8 cellular contexts compared by ENCODE assay signal in genomic region chr6:108835218-108835850, GRCh38. TPM values are rescaled to one million over a fixed set of nuclear protein-coding genes. Genes with fewer than 3 reads are reported as not detected.
A peak's percentile ranks its signal among the peaks of the same experiment; 100 is the strongest.
DNase-seq lines count a peak whose midpoint lies in the region; ATAC-seq and TF ChIP-seq lines count a peak whose summit lies in the region.

No MANE protein-coding gene starts in this region.

- intact Hi-C loops in dorsolateral prefrontal cortex (cut with DNase I): loop anchor here (5.0 kb wide), 5 partner anchors 33 to 293 kb away; no protein-coding TSS in a partner anchor

- H3K4me1 ChIP-seq in lung (ENCODE audit: control insufficient read depth in 2 of 2, insufficient read depth in 2 of 2, low read length in 2 of 2): peaks cover 0 to 3% of the 10 kb centered on the region in 2 donors

- peaks cover 0 to 2% of the 10 kb centered on the region in 2 donors for H3K9me3 ChIP-seq in lung (ENCODE audit: control insufficient read depth in 2 of 2, insufficient read depth in 1 of 2, low read length in 1 of 2)

- TF ChIP-seq CTCF in dorsolateral prefrontal cortex (IDR thresholded peaks at IDR 0.05 in 54 of 56, conservative IDR thresholded peaks at IDR 0.05 in 2 of 56; ENCODE audit: low read depth in 1 of 56, partially characterized antibody in 56 of 56) (peak; percentile 89 to 99 (median 96)), lung (IDR thresholded peaks at IDR 0.05; ENCODE audit: control extremely low read depth, extremely low read depth) (peak; percentile 90)

- 42 to 45% methylated on average over 4 of the region's 4 CpGs for WGBS in lung, 2 donors

- peak; percentile 74 for DNase-seq in ACHN
- DNase-seq in NCI-H82 (lab: John Stamatoyannopoulos, UW): peak; percentile 92
- peak; percentile 88 to 90 for DNase-seq in activated CD4-positive, alpha-beta T cell treated with anti-CD3 and anti-CD28 coated beads, Interleukin-2, amount 50 U/mL, for 48 hours
- DNase-seq in dorsolateral prefrontal cortex: peak; percentile 86 to 93 (median 90)
- DNase-seq in lung (ENCODE audit: low spot score): peak; percentile 87
- peak; percentile 61 for DNase-seq in stimulated activated CD8-positive, alpha-beta memory T cell treated with anti-CD3 and anti-CD28 coated beads, Interleukin-12 subunit alpha, Interleukin-12 subunit beta, amount 100 ng/mL, for 4 hours (ENCODE audit: low read depth)

- peak overlapping the region in 28 of 59 donors; percentile 3 to 70 (median 41) for H3K27ac ChIP-seq in dorsolateral prefrontal cortex
- no peak overlapping the region for H3K27ac ChIP-seq in lung (ENCODE audit: low read depth in 1 of 2, low read length in 1 of 2)

- H3K27me3 ChIP-seq in dorsolateral prefrontal cortex (no peaks in the 10 kb centered on the region), lung (ENCODE audit: control insufficient read depth, insufficient read depth) (no peaks in the 10 kb centered on the region)

- in situ Hi-C loops in ACHN (cut with HindIII; ENCODE audit: low pct_ligation_motif_present, low pct_unique_long_range_greater_than_20kb, low sequenced_read_pairs): no loop called here

- H3K4me3 ChIP-seq in dorsolateral prefrontal cortex: peak overlapping the region in 7 of 59 donors; percentile 2 to 31 (median 9)
- no peak overlapping the region for H3K4me3 ChIP-seq in lung

- no peaks in the 10 kb centered on the region for H3K36me3 ChIP-seq in lung (ENCODE audit: control insufficient read depth in 2 of 2, insufficient read depth in 2 of 2, low read length in 2 of 2)

- peak; percentile 46 for ATAC-seq in GM18520 (IDR thresholded peaks at IDR 0.05; ENCODE audit: unreplicated experiment)
- peak; percentile 66 for ATAC-seq in HG03439 (IDR thresholded peaks at IDR 0.05; ENCODE audit: unreplicated experiment)
- ATAC-seq in lung (ENCODE audit: insufficient read depth, low FRiP score): peak; percentile 86

RNA-seq across cellular contexts. Expression of gene ARMC2, which starts 12.9 kb away (rescaled TPM):
- total RNA-seq in dorsolateral prefrontal cortex (10 to 100 TPM; 21.4 to 65.7 (median 42.0) TPM), lung (10 to 100 TPM; 11.7 to 16.5 TPM)
- 1 to 10 TPM; 2.9 to 3.0 TPM for polyA plus RNA-seq in lung
